Comparison of ENCODE assay signal across 8 cellular contexts in the genomic region with DNA sequence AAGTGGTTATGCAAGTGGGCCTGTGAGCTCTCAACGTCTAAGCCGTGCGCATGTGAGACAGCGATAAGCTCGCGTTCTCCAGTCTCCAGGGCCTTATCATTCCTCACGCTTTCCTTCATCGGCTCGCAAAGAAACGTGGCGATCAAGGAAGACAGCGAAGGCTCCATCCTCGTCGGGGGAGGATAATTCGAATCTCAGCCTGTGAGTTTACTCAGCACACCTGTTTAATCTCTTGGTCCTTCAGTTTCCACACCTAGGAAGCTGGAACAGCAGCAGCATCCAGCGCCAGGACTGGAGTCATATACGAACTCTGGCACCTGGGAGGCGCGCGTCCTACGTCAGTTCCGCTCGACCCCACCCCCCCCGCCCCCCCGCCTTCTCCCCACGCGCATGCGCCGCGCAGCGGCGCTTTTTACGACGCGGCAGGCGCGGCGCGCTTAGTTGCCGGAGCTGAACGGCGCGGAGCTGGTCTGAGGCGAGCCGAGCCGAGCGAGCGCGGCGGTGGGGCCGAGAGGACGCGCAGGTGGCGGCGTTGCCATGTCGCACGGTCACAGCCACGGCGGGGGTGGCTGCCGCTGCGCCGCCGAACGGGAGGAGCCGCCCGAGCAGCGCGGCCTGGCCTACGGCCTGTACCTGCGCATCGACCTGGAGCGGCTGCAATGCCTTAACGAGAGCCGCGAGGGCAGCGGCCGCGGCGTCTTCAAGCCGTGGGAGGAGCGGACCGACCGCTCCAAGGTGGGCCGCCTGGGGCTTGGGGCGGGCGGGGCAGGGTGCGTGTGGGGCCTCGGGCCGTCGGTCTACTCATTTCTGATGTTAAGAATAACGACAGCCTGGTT. TPM values are rescaled to one million over a fixed set of nuclear protein-coding genes. Genes with fewer than 3 reads are reported as not detected.
DNase-seq lines count a peak whose midpoint lies in the region; ATAC-seq and TF ChIP-seq lines count a peak whose summit lies in the region.

A gene with protein sequence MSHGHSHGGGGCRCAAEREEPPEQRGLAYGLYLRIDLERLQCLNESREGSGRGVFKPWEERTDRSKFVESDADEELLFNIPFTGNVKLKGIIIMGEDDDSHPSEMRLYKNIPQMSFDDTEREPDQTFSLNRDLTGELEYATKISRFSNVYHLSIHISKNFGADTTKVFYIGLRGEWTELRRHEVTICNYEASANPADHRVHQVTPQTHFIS (plus strand): TSS at position 440 of the 836 bp plus-strand sequence. CDS start 98 bp downstream, at position 538.

- H3K9me3 Mint-ChIP-seq in activated B cell treated with CpG ODN at 0.5 μM for 24 hours, result no peaks in the 10 kb centered on the region

- intact Hi-C loops in activated B cell treated with CpG ODN at 0.5 μM for 24 hours (cut with micrococcal nuclease), result loop anchor here (1.0 to 2.0 kb wide), 4 partner anchors 13 to 181 kb away; a partner anchor contains a TSS

- no peaks in the 10 kb centered on the region for H3K27me3 Mint-ChIP-seq in activated B cell treated with CpG ODN at 0.5 μM for 24 hours

- peaks cover 24% of the 10 kb centered on the region for H3K36me3 Mint-ChIP-seq in activated B cell treated with CpG ODN at 0.5 μM for 24 hours (ENCODE audit: low read depth)

- peak within 1 kb of the TSS; percentile 90 for H3K27ac Mint-ChIP-seq in activated B cell treated with CpG ODN at 0.5 μM for 24 hours

- POLR2A ChIA-PET in activated B cell treated with CpG ODN at 0.5 μM for 24 hours (lab: Charles Lee), result interaction anchor here (0.6 to 4.9 kb wide), 25 partner anchors 12 to 931 kb away, joined by 3 to 61 read pairs (median 6); a partner anchor contains a TSS

- CTCF ChIA-PET in activated B cell treated with CpG ODN at 0.5 μM for 24 hours (lab: Charles Lee), result interaction anchor here (0.9 to 2.5 kb wide), 2 partner anchors 32 to 138 kb away, joined by 4 to 11 read pairs; no protein-coding TSS in a partner anchor

- DNase-seq in A172 (ENCODE audit: low spot score), result peak; percentile 53
- DNase-seq in NCI-H345 treated with DMSO at 0.1 percent for 48 hours (lab: John Stamatoyannopoulos, UW; ENCODE audit: unreplicated experiment), result peak; percentile 62
- peak; percentile 83 for DNase-seq in activated B cell treated with CpG ODN at 0.5 μM for 24 hours
- peak; percentile 85 to 88 for DNase-seq in cardiac fibroblast (ENCODE audit: low read depth in 2 of 2)
- peak; percentile 89 for DNase-seq in iris pigment epithelial cell (ENCODE audit: low read depth)
- DNase-seq in stimulated activated CD4-positive, alpha-beta T cell treated with anti-CD3 and anti-CD28 coated beads, Interleukin-12 subunit alpha, Interleukin-12 subunit beta, amount 100 ng/mL, for 24 hours (ENCODE audit: low read depth in 2 of 2), result peak; percentile 67 to 71

- TF ChIP-seq CTCF in activated B cell treated with CpG ODN at 0.5 μM for 24 hours (IDR thresholded peaks at IDR 0.05) (no peak), cardiac fibroblast (IDR thresholded peaks at IDR 0.05; ENCODE audit: low read depth, low read length) (no peak)

- ATAC-seq in GM18868 (IDR thresholded peaks at IDR 0.05; ENCODE audit: unreplicated experiment) (peak; percentile 64), HG03175 (IDR thresholded peaks at IDR 0.05; ENCODE audit: unreplicated experiment) (peak; percentile 80), activated B cell treated with CpG ODN at 0.5 μM for 24 hours (ENCODE audit: low read depth) (peak; percentile 86)

- peaks cover 30% of the 10 kb centered on the region for H3K4me1 Mint-ChIP-seq in activated B cell treated with CpG ODN at 0.5 μM for 24 hours

- peak within 1 kb of the TSS; percentile 91 for H3K4me3 Mint-ChIP-seq in activated B cell treated with CpG ODN at 0.5 μM for 24 hours

- H3K4me3 ChIP-seq in cardiac fibroblast (replicated peaks in 1 of 2; ENCODE audit: low read depth in 2 of 2, low read length in 2 of 2), result peak within 1 kb of the TSS; percentile 73 to 87

RNA-seq across cellular contexts. Expression of the gene that starts here (rescaled TPM):
- 47.9 and 73.3 TPM in 2 replicates for total RNA-seq in A172 (2014; rRNA removed; shearing (Covaris generic))
- total RNA-seq in activated B cell treated with CpG ODN at 0.5 μM for 24 hours, result 58.7 and 63.3 TPM in 2 replicates

Comparison
In these comparisons a context has a peak if more than half of its experiments do, and no peak if none do; other contexts are left out.
1. Peak in every context shown above with its lines: DNase-seq, ATAC-seq and H3K4me3 ChIP-seq.